ENCODE assay signal across 1 cellular context in genomic region chr17:55444471-55445441, GRCh38.
TF ChIP-seq lines count a peak whose summit lies in the region.

No MANE protein-coding gene starts in this region.

TF ChIP-seq in HepG2, 621 proteins besides CTCF, POLR2A, EP300 and RAD21 (continued from another document and continues in another):
- TF ChIP-seq, protein P1, sequence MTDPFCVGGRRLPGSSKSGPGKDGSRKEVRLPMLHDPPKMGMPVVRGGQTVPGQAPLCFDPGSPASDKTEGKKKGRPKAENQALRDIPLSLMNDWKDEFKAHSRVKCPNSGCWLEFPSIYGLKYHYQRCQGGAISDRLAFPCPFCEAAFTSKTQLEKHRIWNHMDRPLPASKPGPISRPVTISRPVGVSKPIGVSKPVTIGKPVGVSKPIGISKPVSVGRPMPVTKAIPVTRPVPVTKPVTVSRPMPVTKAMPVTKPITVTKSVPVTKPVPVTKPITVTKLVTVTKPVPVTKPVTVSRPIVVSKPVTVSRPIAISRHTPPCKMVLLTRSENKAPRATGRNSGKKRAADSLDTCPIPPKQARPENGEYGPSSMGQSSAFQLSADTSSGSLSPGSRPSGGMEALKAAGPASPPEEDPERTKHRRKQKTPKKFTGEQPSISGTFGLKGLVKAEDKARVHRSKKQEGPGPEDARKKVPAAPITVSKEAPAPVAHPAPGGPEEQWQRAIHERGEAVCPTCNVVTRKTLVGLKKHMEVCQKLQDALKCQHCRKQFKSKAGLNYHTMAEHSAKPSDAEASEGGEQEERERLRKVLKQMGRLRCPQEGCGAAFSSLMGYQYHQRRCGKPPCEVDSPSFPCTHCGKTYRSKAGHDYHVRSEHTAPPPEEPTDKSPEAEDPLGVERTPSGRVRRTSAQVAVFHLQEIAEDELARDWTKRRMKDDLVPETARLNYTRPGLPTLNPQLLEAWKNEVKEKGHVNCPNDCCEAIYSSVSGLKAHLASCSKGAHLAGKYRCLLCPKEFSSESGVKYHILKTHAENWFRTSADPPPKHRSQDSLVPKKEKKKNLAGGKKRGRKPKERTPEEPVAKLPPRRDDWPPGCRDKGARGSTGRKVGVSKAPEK (CRISPR knock-in tag; IDR thresholded peaks at IDR 0.05; ENCODE audit: borderline replicate concordance), result peak; percentile 64; the same call in 1 of the 2 replicates
- no peak for TF ChIP-seq GLI4 (CRISPR knock-in tag; IDR thresholded peaks at IDR 0.05; ENCODE audit: borderline replicate concordance)
- TF ChIP-seq, protein P2, sequence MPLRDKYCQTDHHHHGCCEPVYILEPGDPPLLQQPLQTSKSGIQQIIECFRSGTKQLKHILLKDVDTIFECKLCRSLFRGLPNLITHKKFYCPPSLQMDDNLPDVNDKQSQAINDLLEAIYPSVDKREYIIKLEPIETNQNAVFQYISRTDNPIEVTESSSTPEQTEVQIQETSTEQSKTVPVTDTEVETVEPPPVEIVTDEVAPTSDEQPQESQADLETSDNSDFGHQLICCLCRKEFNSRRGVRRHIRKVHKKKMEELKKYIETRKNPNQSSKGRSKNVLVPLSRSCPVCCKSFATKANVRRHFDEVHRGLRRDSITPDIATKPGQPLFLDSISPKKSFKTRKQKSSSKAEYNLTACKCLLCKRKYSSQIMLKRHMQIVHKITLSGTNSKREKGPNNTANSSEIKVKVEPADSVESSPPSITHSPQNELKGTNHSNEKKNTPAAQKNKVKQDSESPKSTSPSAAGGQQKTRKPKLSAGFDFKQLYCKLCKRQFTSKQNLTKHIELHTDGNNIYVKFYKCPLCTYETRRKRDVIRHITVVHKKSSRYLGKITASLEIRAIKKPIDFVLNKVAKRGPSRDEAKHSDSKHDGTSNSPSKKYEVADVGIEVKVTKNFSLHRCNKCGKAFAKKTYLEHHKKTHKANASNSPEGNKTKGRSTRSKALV (CRISPR knock-in tag; IDR thresholded peaks at IDR 0.05), result peak; percentile 44
- TF ChIP-seq KLF12 (CRISPR knock-in tag; IDR thresholded peaks at IDR 0.05; ENCODE audit: borderline replicate concordance), result no peak
- TF ChIP-seq RFX1 (IDR thresholded peaks at IDR 0.05), result no peak
- peak; percentile 80 for TF ChIP-seq DRAP1 (CRISPR knock-in tag; IDR thresholded peaks at IDR 0.05)
- peak; percentile 78 for TF ChIP-seq SALL1 (CRISPR knock-in tag; IDR thresholded peaks at IDR 0.05)
- TF ChIP-seq, protein P3, sequence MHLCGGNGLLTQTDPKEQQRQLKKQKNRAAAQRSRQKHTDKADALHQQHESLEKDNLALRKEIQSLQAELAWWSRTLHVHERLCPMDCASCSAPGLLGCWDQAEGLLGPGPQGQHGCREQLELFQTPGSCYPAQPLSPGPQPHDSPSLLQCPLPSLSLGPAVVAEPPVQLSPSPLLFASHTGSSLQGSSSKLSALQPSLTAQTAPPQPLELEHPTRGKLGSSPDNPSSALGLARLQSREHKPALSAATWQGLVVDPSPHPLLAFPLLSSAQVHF (CRISPR knock-in tag; IDR thresholded peaks at IDR 0.05), result no peak
- TF ChIP-seq SNAI1 (CRISPR knock-in tag; IDR thresholded peaks at IDR 0.05; ENCODE audit: borderline replicate concordance), result 0 out of 2 replicates have a peak, but pooled peaks have one; percentile 11
- TF ChIP-seq SIX4 (CRISPR knock-in tag; IDR thresholded peaks at IDR 0.05), result no peak
- TF ChIP-seq CHD4 (IDR thresholded peaks at IDR 0.05; ENCODE audit: borderline replicate concordance, low read length), result peak; percentile 86; the same call in 1 of the 2 replicates
- TF ChIP-seq ATF7-NPFF (CRISPR knock-in tag; IDR thresholded peaks at IDR 0.05; ENCODE audit: low read depth), result no peak
- no peak for TF ChIP-seq RBAK (CRISPR knock-in tag; IDR thresholded peaks at IDR 0.05)
- TF ChIP-seq, protein P4, sequence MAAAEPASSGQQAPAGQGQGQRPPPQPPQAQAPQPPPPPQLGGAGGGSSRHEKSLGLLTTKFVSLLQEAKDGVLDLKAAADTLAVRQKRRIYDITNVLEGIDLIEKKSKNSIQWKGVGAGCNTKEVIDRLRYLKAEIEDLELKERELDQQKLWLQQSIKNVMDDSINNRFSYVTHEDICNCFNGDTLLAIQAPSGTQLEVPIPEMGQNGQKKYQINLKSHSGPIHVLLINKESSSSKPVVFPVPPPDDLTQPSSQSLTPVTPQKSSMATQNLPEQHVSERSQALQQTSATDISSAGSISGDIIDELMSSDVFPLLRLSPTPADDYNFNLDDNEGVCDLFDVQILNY (CRISPR knock-in tag; conservative IDR thresholded peaks at IDR 0.05), result no peak
- no peak for TF ChIP-seq JARID2 (CRISPR knock-in tag; IDR thresholded peaks at IDR 0.05; ENCODE audit: insufficient replicate concordance)
- TF ChIP-seq REL (CRISPR knock-in tag; conservative IDR thresholded peaks at IDR 0.05), result no peak
- no peak; the same call in 1 of the 2 replicates for TF ChIP-seq MAX (IDR thresholded peaks at IDR 0.05)
- TF ChIP-seq SNRNP70 (IDR thresholded peaks at IDR 0.05; ENCODE audit: low read depth, low read length), result no peak
- TF ChIP-seq ZNF552 (CRISPR knock-in tag; IDR thresholded peaks at IDR 0.05; ENCODE audit: borderline replicate concordance), result no peak
- TF ChIP-seq ZNF354B (CRISPR knock-in tag; IDR thresholded peaks at IDR 0.05), result no peak
- no peak for TF ChIP-seq ZNF33A (CRISPR knock-in tag; IDR thresholded peaks at IDR 0.05; ENCODE audit: borderline replicate concordance)
- TF ChIP-seq HNRNPH1 (optimal IDR thresholded peaks at IDR 0.05; ENCODE audit: low read depth, low read length), result no peak
- TF ChIP-seq, protein P5, sequence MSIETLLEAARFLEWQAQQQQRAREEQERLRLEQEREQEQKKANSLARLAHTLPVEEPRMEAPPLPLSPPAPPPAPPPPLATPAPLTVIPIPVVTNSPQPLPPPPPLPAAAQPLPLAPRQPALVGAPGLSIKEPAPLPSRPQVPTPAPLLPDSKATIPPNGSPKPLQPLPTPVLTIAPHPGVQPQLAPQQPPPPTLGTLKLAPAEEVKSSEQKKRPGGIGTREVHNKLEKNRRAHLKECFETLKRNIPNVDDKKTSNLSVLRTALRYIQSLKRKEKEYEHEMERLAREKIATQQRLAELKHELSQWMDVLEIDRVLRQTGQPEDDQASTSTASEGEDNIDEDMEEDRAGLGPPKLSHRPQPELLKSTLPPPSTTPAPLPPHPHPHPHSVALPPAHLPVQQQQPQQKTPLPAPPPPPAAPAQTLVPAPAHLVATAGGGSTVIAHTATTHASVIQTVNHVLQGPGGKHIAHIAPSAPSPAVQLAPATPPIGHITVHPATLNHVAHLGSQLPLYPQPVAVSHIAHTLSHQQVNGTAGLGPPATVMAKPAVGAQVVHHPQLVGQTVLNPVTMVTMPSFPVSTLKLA (IDR thresholded peaks at IDR 0.05), result no peak
- TF ChIP-seq, protein P6, sequence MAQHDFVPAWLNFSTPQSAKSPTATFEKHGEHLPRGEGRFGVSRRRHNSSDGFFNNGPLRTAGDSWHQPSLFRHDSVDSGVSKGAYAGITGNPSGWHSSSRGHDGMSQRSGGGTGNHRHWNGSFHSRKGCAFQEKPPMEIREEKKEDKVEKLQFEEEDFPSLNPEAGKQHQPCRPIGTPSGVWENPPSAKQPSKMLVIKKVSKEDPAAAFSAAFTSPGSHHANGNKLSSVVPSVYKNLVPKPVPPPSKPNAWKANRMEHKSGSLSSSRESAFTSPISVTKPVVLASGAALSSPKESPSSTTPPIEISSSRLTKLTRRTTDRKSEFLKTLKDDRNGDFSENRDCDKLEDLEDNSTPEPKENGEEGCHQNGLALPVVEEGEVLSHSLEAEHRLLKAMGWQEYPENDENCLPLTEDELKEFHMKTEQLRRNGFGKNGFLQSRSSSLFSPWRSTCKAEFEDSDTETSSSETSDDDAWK (CRISPR knock-in tag; IDR thresholded peaks at IDR 0.05), result no peak
- no peak for TF ChIP-seq NR3C1 (CRISPR knock-in tag; IDR thresholded peaks at IDR 0.05)
- TF ChIP-seq EED (CRISPR knock-in tag; IDR thresholded peaks at IDR 0.05), result no peak
- TF ChIP-seq ZNF253 (CRISPR knock-in tag; IDR thresholded peaks at IDR 0.05; ENCODE audit: borderline replicate concordance), result no peak
- no peak for TF ChIP-seq MLLT10 (CRISPR knock-in tag; IDR thresholded peaks at IDR 0.05)
- no peak for TF ChIP-seq MAFG (CRISPR knock-in tag; IDR thresholded peaks at IDR 0.05)
- TF ChIP-seq ZKSCAN8 (CRISPR knock-in tag; IDR thresholded peaks at IDR 0.05; ENCODE audit: borderline replicate concordance), result peak; percentile 14; the same call in 1 of the 2 replicates
- TF ChIP-seq TCF7 (IDR thresholded peaks at IDR 0.05; ENCODE audit: low read depth), result peak; percentile 65; the same call in 1 of the 2 replicates
- TF ChIP-seq ZNF766 (CRISPR knock-in tag; IDR thresholded peaks at IDR 0.05; ENCODE audit: borderline replicate concordance), result 0 out of 2 replicates have a peak, but pooled peaks have one; percentile 44
- no peak for TF ChIP-seq ZBTB46 (CRISPR knock-in tag; IDR thresholded peaks at IDR 0.05; ENCODE audit: borderline replicate concordance)
- no peak for TF ChIP-seq ZNF138 (CRISPR knock-in tag; IDR thresholded peaks at IDR 0.05; ENCODE audit: low read depth)
- TF ChIP-seq ZNF746 (CRISPR knock-in tag; IDR thresholded peaks at IDR 0.05), result peak; percentile 0; the same call in 1 of the 2 replicates
- no peak for TF ChIP-seq HES4 (CRISPR knock-in tag; IDR thresholded peaks at IDR 0.05; ENCODE audit: borderline replicate concordance)
- peak; percentile 77; the same call in 1 of the 2 replicates for TF ChIP-seq ZNF263 (CRISPR knock-in tag; IDR thresholded peaks at IDR 0.05)
- TF ChIP-seq ZNF569 (CRISPR knock-in tag; IDR thresholded peaks at IDR 0.05; ENCODE audit: borderline replicate concordance), result no peak
- peak; percentile 64; the same call in 1 of the 2 replicates for TF ChIP-seq DPF2 (CRISPR knock-in tag; IDR thresholded peaks at IDR 0.05; ENCODE audit: borderline replicate concordance, low read depth)
- TF ChIP-seq ZNF740 (CRISPR knock-in tag; IDR thresholded peaks at IDR 0.05), result peak; percentile 90; the same call in 1 of the 2 replicates
- no peak for TF ChIP-seq SKI (IDR thresholded peaks at IDR 0.05; ENCODE audit: partially characterized antibody)
- TF ChIP-seq TSC22D2 (CRISPR knock-in tag; IDR thresholded peaks at IDR 0.05; ENCODE audit: borderline replicate concordance), result no peak; the same call in 1 of the 2 replicates
- no peak for TF ChIP-seq ZNF34 (CRISPR knock-in tag; IDR thresholded peaks at IDR 0.05; ENCODE audit: borderline replicate concordance)
- TF ChIP-seq, protein P7, sequence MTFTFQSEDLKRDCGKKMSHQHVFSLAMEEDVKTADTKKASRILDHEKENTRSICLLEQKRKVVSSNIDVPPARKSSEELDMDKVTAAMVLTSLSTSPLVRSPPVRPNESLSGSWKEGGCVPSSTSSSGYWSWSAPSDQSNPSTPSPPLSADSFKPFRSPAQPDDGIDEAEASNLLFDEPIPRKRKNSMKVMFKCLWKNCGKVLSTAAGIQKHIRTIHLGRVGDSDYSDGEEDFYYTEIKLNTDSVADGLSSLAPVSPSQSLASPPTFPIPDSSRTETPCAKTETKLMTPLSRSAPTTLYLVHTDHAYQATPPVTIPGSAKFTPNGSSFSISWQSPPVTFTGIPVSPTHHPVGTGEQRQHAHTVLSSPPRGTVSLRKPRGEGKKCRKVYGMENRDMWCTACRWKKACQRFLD (CRISPR knock-in tag; IDR thresholded peaks at IDR 0.05; ENCODE audit: borderline replicate concordance), result no peak
- peak; percentile 26; the same call in 1 of the 2 replicates for TF ChIP-seq IRF2 (CRISPR knock-in tag; IDR thresholded peaks at IDR 0.05)
- no peak for TF ChIP-seq ZNF510 (CRISPR knock-in tag; IDR thresholded peaks at IDR 0.05; ENCODE audit: low read depth)
- TF ChIP-seq SOX13 (IDR thresholded peaks at IDR 0.05), result no peak; the same call in 1 of the 2 replicates
- peak in 1 of 2 experiments; percentile 67; a peak in 1 of 4 replicates for TF ChIP-seq SOX13 (CRISPR knock-in tag; conservative IDR thresholded peaks at IDR 0.05 in 1 of 2, IDR thresholded peaks at IDR 0.05 in 1 of 2)
- TF ChIP-seq ZNF878 (CRISPR knock-in tag; IDR thresholded peaks at IDR 0.05), result peak; percentile 67; the same call in 1 of the 2 replicates
- TF ChIP-seq TBP (CRISPR knock-in tag; IDR thresholded peaks at IDR 0.05), result no peak
- TF ChIP-seq ISX (CRISPR knock-in tag; conservative IDR thresholded peaks at IDR 0.05), result no peak
- TF ChIP-seq TP53 (CRISPR knock-in tag; conservative IDR thresholded peaks at IDR 0.05), result no peak
- no peak for TF ChIP-seq SKIL (CRISPR knock-in tag; IDR thresholded peaks at IDR 0.05; ENCODE audit: borderline replicate concordance)
- TF ChIP-seq ARNTL (CRISPR knock-in tag; IDR thresholded peaks at IDR 0.05), result no peak; the same call in 1 of the 2 replicates
- no peak for TF ChIP-seq GTF2F1 (IDR thresholded peaks at IDR 0.05; ENCODE audit: low read length)
- no peak for TF ChIP-seq ZNF136 (CRISPR knock-in tag; IDR thresholded peaks at IDR 0.05; ENCODE audit: low read depth)
- TF ChIP-seq SYNCRIP (IDR thresholded peaks at IDR 0.05; ENCODE audit: insufficient read depth, low read depth, low read length), result no peak
